14 cellular contexts compared by ENCODE assay signal in genomic region chr4:86508436-86508835, GRCh38.
A peak's percentile ranks its signal among the peaks of the same experiment; 100 is the strongest.
DNase-seq lines count a peak whose midpoint lies in the region; ATAC-seq and TF ChIP-seq lines count a peak whose summit lies in the region.
"Had no signal": no experiment of that assay in that cellular context is flagged by ENCODE, and none has a peak within 500 bp of the region (broad histone marks: within the 10 kb centered on the region; RNA-seq: fewer than 3 reads in every experiment).

No MANE protein-coding gene starts in this region.

- DNase-seq in ELR (ENCODE audit: low read depth) (peak; percentile 48), PC-3 (peak; percentile 71), epithelial cell of prostate (ENCODE audit: low read depth, low spot score) (no peak), medulla oblongata (ENCODE audit: extremely low spot score) (no peak), putamen (ENCODE audit: low spot score) (no peak)
- DNase-seq: activated CD4-positive, CD25-positive, alpha-beta regulatory T cell treated with anti-CD3 and anti-CD28 coated beads, Interleukin-2, amount 50 U/mL, for 72 hours; midbrain; NCI-H2171; retina; SIG-M5; transverse colon had no signal

- peaks cover 43% of the 10 kb centered on the region for H3K4me1 ChIP-seq in PC-3 (ENCODE audit: insufficient read depth, low read length)
- H3K4me1 ChIP-seq in skeletal muscle satellite cell (ENCODE audit: control insufficient read depth, insufficient read depth, low read length): peaks cover 13% of the 10 kb centered on the region

- H3K9ac ChIP-seq in PC-3 (ENCODE audit: low read length) (peak overlapping the region; percentile 49), skeletal muscle satellite cell (ENCODE audit: low read depth, low read length) (peak overlapping the region; percentile 5)

- POLR2A ChIA-PET in PC-3 (lab: Charles Lee; ENCODE audit: unreplicated experiment): no interaction called here

- H3K79me2 ChIP-seq in PC-3 (ENCODE audit: low read length): no peaks in the 10 kb centered on the region

- H3K9me3 ChIP-seq in PC-3 (ENCODE audit: low read length) (no peaks in the 10 kb centered on the region), skeletal muscle satellite cell (replicated peaks; ENCODE audit: low read length) (no peaks in the 10 kb centered on the region)
- H3K9me3 ChIP-seq: transverse colon had no signal

- intact Hi-C loops in PC-3 (cut with micrococcal nuclease): loop anchor here (1.0 to 10.0 kb wide), 2 partner anchors 8 to 166 kb away; no protein-coding TSS in a partner anchor

- H3F3A ChIP-seq in PC-3 (ENCODE audit: low read length, unreplicated experiment): peaks cover 7% of the 10 kb centered on the region

- H3K36me3 ChIP-seq in PC-3 (ENCODE audit: low read depth, low read length) (no peaks in the 10 kb centered on the region), skeletal muscle satellite cell (ENCODE audit: insufficient read depth, low read length) (no peaks in the 10 kb centered on the region)
- H3K36me3 ChIP-seq: transverse colon had no signal

- H3K9me2 ChIP-seq in PC-3 (replicated peaks; ENCODE audit: low read length): no peaks in the 10 kb centered on the region

- CTCF ChIA-PET in PC-3 (lab: Charles Lee): interaction anchor here (0.8 kb wide), 1 partner anchor 13 kb away, joined by 4 read pairs; no protein-coding TSS in a partner anchor

- BruUV-seq in PC-3 (replicated peaks; lab: Mats Ljungman, UMichigan): no TSS peak

- H3K27ac ChIP-seq in PC-3 (ENCODE audit: low read length) (peak overlapping the region; percentile 90), epithelial cell of prostate (peak overlapping the region; percentile 55)

- H3K4me3 ChIP-seq in PC-3 (ENCODE audit: low read length) (peak overlapping the region; percentile 65), skeletal muscle satellite cell (ENCODE audit: low read length) (peak overlapping the region; percentile 51)

- H3K27me3 ChIP-seq in PC-3 (ENCODE audit: low read length) (no peaks in the 10 kb centered on the region), skeletal muscle satellite cell (ENCODE audit: control insufficient read depth, insufficient read depth, low read length) (no peaks in the 10 kb centered on the region)
- H3K27me3 ChIP-seq: transverse colon had no signal

- TF ChIP-seq CTCF in PC-3 (conservative IDR thresholded peaks at IDR 0.05; ENCODE audit: low read depth, low read length): no peak

- ATAC-seq in PC-3: peak; percentile 79
- no peak for ATAC-seq in HG03354 (IDR thresholded peaks at IDR 0.05; ENCODE audit: poor library complexity, severe bottlenecking, unreplicated experiment)
- ATAC-seq: HCT116 had no signal

- H3K4me2 ChIP-seq in PC-3 (ENCODE audit: low read length) (peak overlapping the region; percentile 90), skeletal muscle satellite cell (ENCODE audit: low read length) (peak overlapping the region; percentile 74)

- H4K20me1 ChIP-seq in PC-3 (ENCODE audit: low read length): no peaks in the 10 kb centered on the region

- H2AFZ ChIP-seq in PC-3 (ENCODE audit: low read length): peak overlapping the region; percentile 81

Comparison
In these comparisons a context has a peak if more than half of its experiments do, and no peak if none do; other contexts are left out.
1. DNase-seq: peak in ELR (single experiment) and PC-3 (single experiment); none in epithelial cell of prostate (single experiment), medulla oblongata (single experiment) and putamen (single experiment).